21 cellular contexts compared by ENCODE assay signal in genomic region chr17:82629748-82630147, GRCh38. TPM values are rescaled to one million over a fixed set of nuclear protein-coding genes. Genes with fewer than 3 reads are reported as not detected.
DNase-seq lines count a peak whose midpoint lies in the region; ATAC-seq and TF ChIP-seq lines count a peak whose summit lies in the region.
"Had no signal": no experiment of that assay in that cellular context is flagged by ENCODE, and none has a peak within 500 bp of the region (broad histone marks: within the 10 kb centered on the region; RNA-seq: fewer than 3 reads in every experiment).

No MANE protein-coding gene starts in this region.

- H3K9me3 ChIP-seq in effector memory CD4-positive, alpha-beta T cell (ENCODE audit: control insufficient read depth, low read length) = no peaks in the 10 kb centered on the region
- H3K9me3 ChIP-seq: HAP-1 had no signal

- no peak overlapping the region for H3K4me3 ChIP-seq in effector memory CD4-positive, alpha-beta T cell (ENCODE audit: insufficient read depth, low read depth, low read length, poor library complexity, severe bottlenecking)
- H3K4me3 ChIP-seq: HAP-1 had no signal

- CTCF ChIA-PET in activated CD4-positive, alpha-beta T cell treated with anti-CD3 and anti-CD28 coated beads for 36 hours (lab: Charles Lee) = interaction anchor here (0.6 kb wide), 1 partner anchor 434 kb away, joined by 3 read pairs; no protein-coding TSS in a partner anchor

- intact Hi-C loops in activated CD4-positive, alpha-beta T cell treated with anti-CD3 and anti-CD28 coated beads for 36 hours (cut with DNase I, micrococcal nuclease) = no loop called here

- H3K36me3 Mint-ChIP-seq in activated CD4-positive, alpha-beta T cell treated with anti-CD3 and anti-CD28 coated beads for 36 hours (ENCODE audit: low read depth) = peaks cover 46% of the 10 kb centered on the region
- peaks cover 44% of the 10 kb centered on the region for H3K36me3 Mint-ChIP-seq in mesothelial cell of epicardium
- peaks cover 100% of the 10 kb centered on the region for H3K36me3 Mint-ChIP-seq in stimulated activated effector memory CD8-positive, alpha-beta T cell treated with anti-CD3 and anti-CD28 coated beads, Interleukin-12 subunit alpha, Interleukin-12 subunit beta, amount 100 ng/mL, for 72 hours

- H3K27me3 ChIP-seq in effector memory CD4-positive, alpha-beta T cell (replicated peaks; ENCODE audit: control insufficient read depth, insufficient read depth, low read length, poor library complexity, severe bottlenecking) = no peaks in the 10 kb centered on the region

- H3K4me1 Mint-ChIP-seq in activated CD4-positive, alpha-beta T cell treated with anti-CD3 and anti-CD28 coated beads for 36 hours = peaks cover 10% of the 10 kb centered on the region
- H3K4me1 Mint-ChIP-seq in mesothelial cell of epicardium = peaks cover 5% of the 10 kb centered on the region
- peaks cover 31% of the 10 kb centered on the region for H3K4me1 Mint-ChIP-seq in stimulated activated effector memory CD8-positive, alpha-beta T cell treated with anti-CD3 and anti-CD28 coated beads, Interleukin-12 subunit alpha, Interleukin-12 subunit beta, amount 100 ng/mL, for 72 hours

- POLR2A ChIA-PET in activated CD4-positive, alpha-beta T cell treated with anti-CD3 and anti-CD28 coated beads for 36 hours (lab: Charles Lee) = no interaction called here

- TF ChIP-seq CTCF in VCaP (conservative IDR thresholded peaks at IDR 0.05) (no peak), mesothelial cell of epicardium (IDR thresholded peaks at IDR 0.05; ENCODE audit: unreplicated experiment) (no peak)

- H3K4me1 ChIP-seq in effector memory CD4-positive, alpha-beta T cell (ENCODE audit: control insufficient read depth, insufficient read depth, low read length, poor library complexity, severe bottlenecking) = no peaks in the 10 kb centered on the region
- H3K4me1 ChIP-seq: HAP-1 had no signal

- no peaks in the 10 kb centered on the region for H3K9me3 Mint-ChIP-seq in activated CD4-positive, alpha-beta T cell treated with anti-CD3 and anti-CD28 coated beads for 36 hours (ENCODE audit: low read depth)
- no peaks in the 10 kb centered on the region for H3K9me3 Mint-ChIP-seq in mesothelial cell of epicardium
- no peaks in the 10 kb centered on the region for H3K9me3 Mint-ChIP-seq in stimulated activated effector memory CD8-positive, alpha-beta T cell treated with anti-CD3 and anti-CD28 coated beads, Interleukin-12 subunit alpha, Interleukin-12 subunit beta, amount 100 ng/mL, for 72 hours
- H3K9me3 Mint-ChIP-seq: IgD-negative memory B cell had no signal

- no peak for ATAC-seq in activated CD4-positive, alpha-beta T cell treated with anti-CD3 and anti-CD28 coated beads for 36 hours
- no peak for ATAC-seq in stimulated activated effector memory CD8-positive, alpha-beta T cell treated with anti-CD3 and anti-CD28 coated beads, Interleukin-12 subunit alpha, Interleukin-12 subunit beta, amount 100 ng/mL, for 72 hours

- peaks cover 56% of the 10 kb centered on the region for H3K36me3 ChIP-seq in effector memory CD4-positive, alpha-beta T cell (ENCODE audit: control insufficient read depth, insufficient read depth, low read length)

- no peak overlapping the region for H3K4me3 Mint-ChIP-seq in activated CD4-positive, alpha-beta T cell treated with anti-CD3 and anti-CD28 coated beads for 36 hours
- H3K4me3 Mint-ChIP-seq in mesothelial cell of epicardium = no peak overlapping the region
- H3K4me3 Mint-ChIP-seq in stimulated activated effector memory CD8-positive, alpha-beta T cell treated with anti-CD3 and anti-CD28 coated beads, Interleukin-12 subunit alpha, Interleukin-12 subunit beta, amount 100 ng/mL, for 72 hours = no peak overlapping the region

- H3K27ac Mint-ChIP-seq in activated CD4-positive, alpha-beta T cell treated with anti-CD3 and anti-CD28 coated beads for 36 hours = peak overlapping the region; percentile 60
- H3K27ac Mint-ChIP-seq in mesothelial cell of epicardium = peak overlapping the region; percentile 75
- peak overlapping the region; percentile 73 for H3K27ac Mint-ChIP-seq in stimulated activated effector memory CD8-positive, alpha-beta T cell treated with anti-CD3 and anti-CD28 coated beads, Interleukin-12 subunit alpha, Interleukin-12 subunit beta, amount 100 ng/mL, for 72 hours

- H3K27me3 Mint-ChIP-seq in activated CD4-positive, alpha-beta T cell treated with anti-CD3 and anti-CD28 coated beads for 36 hours = no peaks in the 10 kb centered on the region
- no peaks in the 10 kb centered on the region for H3K27me3 Mint-ChIP-seq in mesothelial cell of epicardium (ENCODE audit: low read depth)
- H3K27me3 Mint-ChIP-seq: IgD-negative memory B cell had no signal

- peak overlapping the region; percentile 99; the same call in 1 of the 2 replicates for H3K27ac ChIP-seq in VCaP
- no peak overlapping the region for H3K27ac ChIP-seq in effector memory CD4-positive, alpha-beta T cell (ENCODE audit: insufficient read depth, low read length, poor library complexity, severe bottlenecking)
- H3K27ac ChIP-seq: 22Rv1, C4-2B had no signal

- DNase-seq in activated CD4-positive, alpha-beta T cell treated with anti-CD3 and anti-CD28 coated beads for 36 hours = no peak
- no peak for DNase-seq in activated CD4-positive, alpha-beta T cell treated with anti-CD3 and anti-CD28 coated beads for 1 hour
- DNase-seq in mesothelial cell of epicardium (ENCODE audit: low spot score in 2 of 2, unreplicated experiment in 2 of 2) (no peak), iPS-NIHi11 (ENCODE audit: low spot score) (no peak), superior temporal gyrus (ENCODE audit: extremely low spot score) (no peak)
- no peak for DNase-seq in stimulated activated effector memory CD8-positive, alpha-beta T cell treated with anti-CD3 and anti-CD28 coated beads, Interleukin-12 subunit alpha, Interleukin-12 subunit beta, amount 100 ng/mL, for 72 hours (ENCODE audit: low spot score in 2 of 2)
- DNase-seq in effector memory CD4-positive, alpha-beta T cell = no peak
- DNase-seq: AML-193, COR-L47, DMS 273 treated with DMSO at 0.1 percent for 48 hours, Karpas-422, NCI-H1048, NCI-H1436, NCI-H2029, NCI-H345, NCI-H524 treated with DMSO at 0.1 percent for 48 hours had no signal

RNA-seq across cellular contexts. Expression of gene WDR45B, which starts 18.5 kb away (rescaled TPM):
- total RNA-seq in activated CD4-positive, alpha-beta T cell treated with anti-CD3 and anti-CD28 coated beads for 36 hours = 10 to 100 TPM; 74.1 to 74.8 TPM
- 90.2 to 93.3 TPM (median 92.3 TPM) in 3 replicates for total RNA-seq in mesothelial cell of epicardium
